1 cellular context compared by ENCODE assay signal in the genomic region with DNA sequence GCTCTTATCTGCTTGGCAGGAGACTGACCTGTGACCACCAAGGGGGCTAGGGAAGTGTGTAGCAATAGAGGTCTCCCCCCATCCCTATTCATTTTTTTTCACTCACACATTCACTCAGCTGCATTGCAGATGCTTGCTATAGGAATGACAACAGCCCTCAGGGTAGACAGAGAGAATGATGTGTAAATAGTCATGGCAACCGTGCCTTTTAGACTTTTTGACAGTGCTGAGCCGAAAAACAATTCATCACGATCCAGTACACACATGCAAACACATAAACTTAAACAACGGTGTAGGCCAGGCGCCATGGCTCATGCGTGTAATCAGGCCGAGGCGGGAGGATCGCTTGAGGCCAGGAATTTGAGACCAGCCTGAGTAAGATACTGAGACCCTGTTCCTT.
TF ChIP-seq lines count a peak whose summit lies in the region.

No MANE protein-coding gene starts in this region.

TF ChIP-seq in K562, 482 proteins besides CTCF, POLR2A, EP300 and RAD21 (continued from another document):
- TF ChIP-seq, protein P1, sequence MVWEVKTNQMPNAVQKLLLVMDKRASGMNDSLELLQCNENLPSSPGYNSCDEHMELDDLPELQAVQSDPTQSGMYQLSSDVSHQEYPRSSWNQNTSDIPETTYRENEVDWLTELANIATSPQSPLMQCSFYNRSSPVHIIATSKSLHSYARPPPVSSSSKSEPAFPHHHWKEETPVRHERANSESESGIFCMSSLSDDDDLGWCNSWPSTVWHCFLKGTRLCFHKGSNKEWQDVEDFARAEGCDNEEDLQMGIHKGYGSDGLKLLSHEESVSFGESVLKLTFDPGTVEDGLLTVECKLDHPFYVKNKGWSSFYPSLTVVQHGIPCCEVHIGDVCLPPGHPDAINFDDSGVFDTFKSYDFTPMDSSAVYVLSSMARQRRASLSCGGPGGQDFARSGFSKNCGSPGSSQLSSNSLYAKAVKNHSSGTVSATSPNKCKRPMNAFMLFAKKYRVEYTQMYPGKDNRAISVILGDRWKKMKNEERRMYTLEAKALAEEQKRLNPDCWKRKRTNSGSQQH (CRISPR knock-in tag; IDR thresholded peaks at IDR 0.05): no peak
- TF ChIP-seq, protein P2, sequence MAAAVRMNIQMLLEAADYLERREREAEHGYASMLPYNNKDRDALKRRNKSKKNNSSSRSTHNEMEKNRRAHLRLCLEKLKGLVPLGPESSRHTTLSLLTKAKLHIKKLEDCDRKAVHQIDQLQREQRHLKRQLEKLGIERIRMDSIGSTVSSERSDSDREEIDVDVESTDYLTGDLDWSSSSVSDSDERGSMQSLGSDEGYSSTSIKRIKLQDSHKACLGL (CRISPR knock-in tag; IDR thresholded peaks at IDR 0.05; ENCODE audit: borderline replicate concordance, poor library complexity, severe bottlenecking): no peak
- no peak for TF ChIP-seq ZNF41 (CRISPR knock-in tag; conservative IDR thresholded peaks at IDR 0.05)
- TF ChIP-seq NR3C1 (CRISPR knock-in tag; IDR thresholded peaks at IDR 0.05): no peak
- TF ChIP-seq SAP30 (IDR thresholded peaks at IDR 0.05; ENCODE audit: borderline replicate concordance, insufficient read depth, low read depth, low read length, poor library complexity, severe bottlenecking): no peak
- TF ChIP-seq SP2 (IDR thresholded peaks at IDR 0.05; ENCODE audit: extremely low read depth, low read depth, low read length, poor library complexity, severe bottlenecking): no peak
- no peak for TF ChIP-seq MCM2 (IDR thresholded peaks at IDR 0.05; ENCODE audit: low read depth)
- TF ChIP-seq, protein P3, sequence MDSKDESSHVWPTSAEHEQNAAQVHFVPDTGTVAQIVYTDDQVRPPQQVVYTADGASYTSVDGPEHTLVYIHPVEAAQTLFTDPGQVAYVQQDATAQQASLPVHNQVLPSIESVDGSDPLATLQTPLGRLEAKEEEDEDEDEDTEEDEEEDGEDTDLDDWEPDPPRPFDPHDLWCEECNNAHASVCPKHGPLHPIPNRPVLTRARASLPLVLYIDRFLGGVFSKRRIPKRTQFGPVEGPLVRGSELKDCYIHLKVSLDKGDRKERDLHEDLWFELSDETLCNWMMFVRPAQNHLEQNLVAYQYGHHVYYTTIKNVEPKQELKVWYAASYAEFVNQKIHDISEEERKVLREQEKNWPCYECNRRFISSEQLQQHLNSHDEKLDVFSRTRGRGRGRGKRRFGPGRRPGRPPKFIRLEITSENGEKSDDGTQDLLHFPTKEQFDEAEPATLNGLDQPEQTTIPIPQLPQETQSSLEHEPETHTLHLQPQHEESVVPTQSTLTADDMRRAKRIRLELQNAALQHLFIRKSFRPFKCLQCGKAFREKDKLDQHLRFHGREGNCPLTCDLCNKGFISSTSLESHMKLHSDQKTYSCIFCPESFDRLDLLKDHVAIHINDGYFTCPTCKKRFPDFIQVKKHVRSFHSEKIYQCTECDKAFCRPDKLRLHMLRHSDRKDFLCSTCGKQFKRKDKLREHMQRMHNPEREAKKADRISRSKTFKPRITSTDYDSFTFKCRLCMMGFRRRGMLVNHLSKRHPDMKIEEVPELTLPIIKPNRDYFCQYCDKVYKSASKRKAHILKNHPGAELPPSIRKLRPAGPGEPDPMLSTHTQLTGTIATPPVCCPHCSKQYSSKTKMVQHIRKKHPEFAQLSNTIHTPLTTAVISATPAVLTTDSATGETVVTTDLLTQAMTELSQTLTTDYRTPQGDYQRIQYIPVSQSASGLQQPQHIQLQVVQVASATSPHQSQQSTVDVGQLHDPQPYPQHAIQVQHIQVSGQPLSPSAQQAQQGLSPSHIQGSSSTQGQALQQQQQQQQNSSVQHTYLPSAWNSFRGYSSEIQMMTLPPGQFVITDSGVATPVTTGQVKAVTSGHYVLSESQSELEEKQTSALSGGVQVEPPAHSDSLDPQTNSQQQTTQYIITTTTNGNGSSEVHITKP (IDR thresholded peaks at IDR 0.05; ENCODE audit: partially characterized antibody): no peak
- no peak for TF ChIP-seq ZC3H4 (CRISPR knock-in tag; IDR thresholded peaks at IDR 0.05; ENCODE audit: borderline replicate concordance)
- no peak for TF ChIP-seq SRF (CRISPR knock-in tag; IDR thresholded peaks at IDR 0.05)
- no peak for TF ChIP-seq FOXJ2 (tag; IDR thresholded peaks at IDR 0.05)
- TF ChIP-seq RFX1 (IDR thresholded peaks at IDR 0.05): no peak; the same call in 1 of the 2 replicates
- no peak for TF ChIP-seq ZNF224 (CRISPR knock-in tag; IDR thresholded peaks at IDR 0.05)
- no peak for TF ChIP-seq TAF9B (IDR thresholded peaks at IDR 0.05; ENCODE audit: partially characterized antibody)
- TF ChIP-seq MEF2D (tag; conservative IDR thresholded peaks at IDR 0.05; ENCODE audit: low read depth): no peak
TF ChIP-seq in K562: peak in this region for 0.
